Comparison of ENCODE assay signal across 2 cellular contexts in the genomic region with DNA sequence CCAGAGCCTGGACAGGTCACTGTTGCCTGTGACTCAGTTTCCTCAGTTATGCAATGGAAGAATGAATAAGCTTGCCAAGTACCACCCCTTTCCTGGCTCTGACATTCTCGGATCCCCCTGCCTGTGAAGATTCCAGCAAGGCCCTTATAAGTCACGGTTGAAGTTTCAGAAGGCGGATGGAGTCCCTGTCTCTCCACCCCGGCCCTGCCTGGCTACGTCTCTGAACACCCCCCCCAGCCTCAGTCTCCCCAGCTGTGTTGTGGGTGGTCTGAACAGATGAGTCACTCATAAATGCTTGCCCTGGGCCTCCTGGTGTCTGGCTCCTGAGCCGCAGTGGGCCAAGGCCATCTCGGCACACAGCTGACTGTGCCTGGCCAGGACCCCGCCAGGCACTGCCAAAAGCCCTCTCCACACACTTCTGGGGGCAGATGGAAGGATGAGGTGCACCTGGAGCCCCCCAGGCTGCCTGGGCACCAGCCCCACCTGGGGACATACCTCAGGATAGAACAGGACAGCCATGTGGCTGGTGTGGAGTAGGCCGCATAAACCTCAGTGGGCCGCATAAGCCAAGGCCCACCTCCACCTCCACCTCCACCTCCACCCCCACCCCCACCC.
TF ChIP-seq lines count a peak whose summit lies in the region.

No MANE protein-coding gene starts in this region.

TF ChIP-seq in A549, 52 proteins besides CTCF, POLR2A, EP300 and RAD21:
- TF ChIP-seq, protein P1, sequence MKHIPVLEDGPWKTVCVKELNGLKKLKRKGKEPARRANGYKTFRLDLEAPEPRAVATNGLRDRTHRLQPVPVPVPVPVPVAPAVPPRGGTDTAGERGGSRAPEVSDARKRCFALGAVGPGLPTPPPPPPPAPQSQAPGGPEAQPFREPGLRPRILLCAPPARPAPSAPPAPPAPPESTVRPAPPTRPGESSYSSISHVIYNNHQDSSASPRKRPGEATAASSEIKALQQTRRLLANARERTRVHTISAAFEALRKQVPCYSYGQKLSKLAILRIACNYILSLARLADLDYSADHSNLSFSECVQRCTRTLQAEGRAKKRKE (CRISPR knock-in tag; IDR thresholded peaks at IDR 0.05; ENCODE audit: low read depth) = no peak
- TF ChIP-seq POLR2AphosphoS2 (conservative IDR thresholded peaks at IDR 0.05; ENCODE audit: low read length) (no peak), GATA3 (IDR thresholded peaks at IDR 0.05; ENCODE audit: borderline replicate concordance) (no peak), MAZ (IDR thresholded peaks at IDR 0.05; ENCODE audit: borderline replicate concordance, low read depth, low read length) (no peak), FOSL2 (IDR thresholded peaks at IDR 0.05) (no peak), FOSL2 (CRISPR knock-in tag; IDR thresholded peaks at IDR 0.05) (peak; percentile 29; the same call in 1 of the 2 replicates), KDM1A (IDR thresholded peaks at IDR 0.05; ENCODE audit: low read depth) (no peak)

TF ChIP-seq in IMR-90, 13 proteins besides CTCF, POLR2A, EP300 and RAD21:
- TF ChIP-seq ELK1 (IDR thresholded peaks at IDR 0.05; ENCODE audit: borderline replicate concordance, low read depth, low read length) (no peak), FOS (IDR thresholded peaks at IDR 0.05; ENCODE audit: low read depth, low read length) (peak; percentile 47; the same call in 1 of the 2 replicates), CEBPB (IDR thresholded peaks at IDR 0.05; ENCODE audit: low read depth, low read length) (peak; percentile 13; the same call in 1 of the 2 replicates)
